11 cellular contexts compared by ENCODE assay signal in genomic region chr6:5640614-5641013, GRCh38.
"Had no signal": no experiment of that assay in that cellular context is flagged by ENCODE, and none has a peak within 500 bp of the region (broad histone marks: within the 10 kb centered on the region; RNA-seq: fewer than 3 reads in every experiment).

No MANE protein-coding gene starts in this region.

- H3K4me2 ChIP-seq: GM23338 had no signal

- H3K27ac ChIP-seq: GM23248 had no signal

- FAIRE-seq: H1, H54 had no signal

- H3K9ac ChIP-seq: GM23248 had no signal

- DNase-seq: GM23248, GOT3, H7, H9, HCEC 1CT, HFFc6 had no signal

- H2AFZ ChIP-seq: GM23248, GM23338 had no signal

- H3K27ac Mint-ChIP-seq: GM23338, H9, HFFc6 had no signal

- H3K9me3 ChIP-seq: HAP-1 had no signal

- H3K4me3 ChIP-seq: GM23248, GM23338, HAP-1 had no signal

- H3K36me3 ChIP-seq: HAP-1 had no signal

- ATAC-seq: GM23338, HCT116 had no signal

- H3K4me3 Mint-ChIP-seq: GM23338, H9, HFFc6 had no signal
